19 cellular contexts compared by ENCODE assay signal in the genomic region with DNA sequence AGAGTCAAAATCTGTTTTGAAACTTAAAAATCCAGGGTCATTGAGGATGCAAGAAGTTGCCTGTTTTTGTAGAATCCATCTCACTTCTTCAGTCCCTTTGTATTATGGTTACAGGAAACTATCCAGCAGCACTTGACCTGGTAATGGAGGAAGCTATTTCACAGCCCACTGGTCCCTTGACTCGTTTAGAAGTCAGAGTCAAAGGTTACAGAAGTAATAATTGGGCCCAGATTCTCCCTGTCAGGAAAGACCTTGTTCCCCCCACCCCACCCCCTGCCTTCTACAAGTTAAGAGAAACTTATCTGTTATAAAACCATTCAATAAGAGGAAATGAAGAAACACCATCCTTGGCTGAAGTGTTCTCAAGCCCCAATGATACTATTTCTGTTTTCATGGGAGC.
A peak's percentile ranks its signal among the peaks of the same experiment; 100 is the strongest.
DNase-seq lines count a peak whose midpoint lies in the region; ATAC-seq, FAIRE-seq and TF ChIP-seq lines count a peak whose summit lies in the region.
"Had no signal": no experiment of that assay in that cellular context is flagged by ENCODE, and none has a peak within 500 bp of the region (broad histone marks: within the 10 kb centered on the region; RNA-seq: fewer than 3 reads in every experiment).

No MANE protein-coding gene starts in this region.

- H3K9me3 ChIP-seq in BLaER1 treated with 17β-estradiol and CSF1 and Interleukin-3, amounts not matched to agents 10 nM and 100 nM (replicated peaks in 1 of 11) = peaks cover 0 to 14% (median 6%) of the 10 kb centered on the region in 11 experiments; a peak in 8 of 22 replicates
- H3K9me3 ChIP-seq in muscle layer of duodenum (ENCODE audit: control insufficient read depth in 1 of 2, low read length in 2 of 2) (no peaks in the 10 kb centered on the region), right cardiac atrium (ENCODE audit: control insufficient read depth, low read length) (no peaks in the 10 kb centered on the region)
- H3K9me3 ChIP-seq: spleen, transverse colon had no signal

- FAIRE-seq in GM19239 (lab: Jason Lieb, UNC) = peak; percentile 52
- FAIRE-seq: keratinocyte had no signal

- H3K4me3 ChIP-seq in BLaER1 treated with 17β-estradiol and CSF1 and Interleukin-3, amounts not matched to agents 10 nM and 100 nM = no peak overlapping the region
- H3K4me3 ChIP-seq in muscle layer of duodenum (ENCODE audit: low read depth in 1 of 2, low read length in 2 of 2) = no peak overlapping the region
- no peak overlapping the region for H3K4me3 ChIP-seq in right cardiac atrium (ENCODE audit: low read length)
- H3K4me3 ChIP-seq in H7 (ENCODE audit: insufficient read depth, low read depth, low read length) = no peak overlapping the region
- H3K4me3 ChIP-seq: lung, PC-9, spleen, transverse colon had no signal

- H3K4me2 ChIP-seq in BLaER1 treated with 17β-estradiol and CSF1 and Interleukin-3, amounts not matched to agents 10 nM and 100 nM = peak overlapping the region; percentile 63 to 78 (median 67)
- H3K4me2 ChIP-seq: PC-9 had no signal

- no peak overlapping the region for H3K9ac ChIP-seq in BLaER1 treated with 17β-estradiol and CSF1 and Interleukin-3, amounts not matched to agents 10 nM and 100 nM

- H3K36me3 ChIP-seq in BLaER1 treated with 17β-estradiol and CSF1 and Interleukin-3, amounts not matched to agents 10 nM and 100 nM = peaks cover 0 to 16% (median 12%) of the 10 kb centered on the region in 11 experiments; a peak in 14 of 22 replicates
- H3K36me3 ChIP-seq in muscle layer of duodenum (ENCODE audit: control insufficient read depth in 1 of 2, insufficient read depth in 2 of 2, low read length in 2 of 2) = no peaks in the 10 kb centered on the region
- no peaks in the 10 kb centered on the region for H3K36me3 ChIP-seq in H7 (replicated peaks; ENCODE audit: control insufficient read depth, insufficient read depth, low read length)
- H3K36me3 ChIP-seq: transverse colon had no signal

- no peak for ATAC-seq in right cardiac atrium
- ATAC-seq: esophagus mucosa, T-helper 17 cell had no signal

- H3K27me3 ChIP-seq in BLaER1 treated with 17β-estradiol and CSF1 and Interleukin-3, amounts not matched to agents 10 nM and 100 nM = no peaks in the 10 kb centered on the region
- H3K27me3 ChIP-seq in muscle layer of duodenum (ENCODE audit: low read depth, low read length) = no peaks in the 10 kb centered on the region
- no peaks in the 10 kb centered on the region for H3K27me3 ChIP-seq in right cardiac atrium (ENCODE audit: control insufficient read depth, insufficient read depth)
- H3K27me3 ChIP-seq in H7 (ENCODE audit: control insufficient read depth, insufficient read depth, low read length) = no peaks in the 10 kb centered on the region
- H3K27me3 ChIP-seq: spleen, transverse colon had no signal

- DNase-seq in GM19239 (ENCODE audit: insufficient read length, low spot score) = no peak
- DNase-seq in NCI-H82 (lab: John Stamatoyannopoulos, UW) = no peak
- DNase-seq in right cardiac atrium = no peak
- DNase-seq in H7 = no peak
- DNase-seq: activated CD4-positive, alpha-beta T cell treated with anti-CD3 and anti-CD28 coated beads, Interleukin-2, amount 10 ng/mL, durations not matched to agents 7 days and 5 days; DMS79 treated with DMSO at 0.1 percent for 48 hours; effector memory CD4-positive, alpha-beta T cell; NCI-H510A treated with DMSO at 0.1 percent for 48 hours; PC-9; spleen; stimulated activated CD4-positive, alpha-beta T cell treated with anti-CD3 and anti-CD28 coated beads, Interleukin-4, amount 100 ng/mL, for 24 hours; T-helper 17 cell; transverse colon had no signal

- no peaks in the 10 kb centered on the region for H4K20me1 ChIP-seq in BLaER1 treated with 17β-estradiol and CSF1 and Interleukin-3, amounts not matched to agents 10 nM and 100 nM

- 0 out of 22 replicates have a peak overlapping the region, but pooled peaks of 1 of the 11 experiments have one; percentile 49 for H3K27ac ChIP-seq in BLaER1 treated with 17β-estradiol and CSF1 and Interleukin-3, amounts not matched to agents 10 nM and 100 nM
- H3K27ac ChIP-seq in muscle layer of duodenum (ENCODE audit: low read length) = peak overlapping the region; percentile 24
- no peak overlapping the region for H3K27ac ChIP-seq in right cardiac atrium (ENCODE audit: low read length)
- H3K27ac ChIP-seq: PC-9 had no signal

- H3K4me1 ChIP-seq in BLaER1 treated with 17β-estradiol and CSF1 and Interleukin-3, amounts not matched to agents 10 nM and 100 nM = peaks cover 46 to 67% (median 56%) of the 10 kb centered on the region in 10 experiments
- H3K4me1 ChIP-seq in muscle layer of duodenum (ENCODE audit: control insufficient read depth in 1 of 2, insufficient read depth in 2 of 2, low read length in 2 of 2) = peaks cover 18 to 42% of the 10 kb centered on the region in 2 donors
- peaks cover 3% of the 10 kb centered on the region for H3K4me1 ChIP-seq in right cardiac atrium (ENCODE audit: control insufficient read depth, insufficient read depth, low read length)

- WGBS in right cardiac atrium = 12% methylated on average over 1 of the region's 1 CpG

- intact Hi-C loops in right cardiac atrium (cut with DNase I) = loop anchor here in 1 of 4 donors (10.0 kb wide), 1 partner anchor 58 kb away; no protein-coding TSS in a partner anchor

TF ChIP-seq in PFSK-1, 5 proteins besides CTCF, POLR2A, EP300 and RAD21:
- TF ChIP-seq, protein P1, sequence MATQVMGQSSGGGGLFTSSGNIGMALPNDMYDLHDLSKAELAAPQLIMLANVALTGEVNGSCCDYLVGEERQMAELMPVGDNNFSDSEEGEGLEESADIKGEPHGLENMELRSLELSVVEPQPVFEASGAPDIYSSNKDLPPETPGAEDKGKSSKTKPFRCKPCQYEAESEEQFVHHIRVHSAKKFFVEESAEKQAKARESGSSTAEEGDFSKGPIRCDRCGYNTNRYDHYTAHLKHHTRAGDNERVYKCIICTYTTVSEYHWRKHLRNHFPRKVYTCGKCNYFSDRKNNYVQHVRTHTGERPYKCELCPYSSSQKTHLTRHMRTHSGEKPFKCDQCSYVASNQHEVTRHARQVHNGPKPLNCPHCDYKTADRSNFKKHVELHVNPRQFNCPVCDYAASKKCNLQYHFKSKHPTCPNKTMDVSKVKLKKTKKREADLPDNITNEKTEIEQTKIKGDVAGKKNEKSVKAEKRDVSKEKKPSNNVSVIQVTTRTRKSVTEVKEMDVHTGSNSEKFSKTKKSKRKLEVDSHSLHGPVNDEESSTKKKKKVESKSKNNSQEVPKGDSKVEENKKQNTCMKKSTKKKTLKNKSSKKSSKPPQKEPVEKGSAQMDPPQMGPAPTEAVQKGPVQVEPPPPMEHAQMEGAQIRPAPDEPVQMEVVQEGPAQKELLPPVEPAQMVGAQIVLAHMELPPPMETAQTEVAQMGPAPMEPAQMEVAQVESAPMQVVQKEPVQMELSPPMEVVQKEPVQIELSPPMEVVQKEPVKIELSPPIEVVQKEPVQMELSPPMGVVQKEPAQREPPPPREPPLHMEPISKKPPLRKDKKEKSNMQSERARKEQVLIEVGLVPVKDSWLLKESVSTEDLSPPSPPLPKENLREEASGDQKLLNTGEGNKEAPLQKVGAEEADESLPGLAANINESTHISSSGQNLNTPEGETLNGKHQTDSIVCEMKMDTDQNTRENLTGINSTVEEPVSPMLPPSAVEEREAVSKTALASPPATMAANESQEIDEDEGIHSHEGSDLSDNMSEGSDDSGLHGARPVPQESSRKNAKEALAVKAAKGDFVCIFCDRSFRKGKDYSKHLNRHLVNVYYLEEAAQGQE (IDR thresholded peaks at IDR 0.05; ENCODE audit: insufficient read depth in 1 of 2, low read depth in 2 of 2, low read length in 2 of 2) = peak in 1 of 2 experiments; percentile 53; a peak in 1 of 4 replicates
- peak; percentile 31; the same call in 1 of the 2 replicates for TF ChIP-seq POLR2AphosphoS5 (IDR thresholded peaks at IDR 0.05; ENCODE audit: low read depth, low read length)
- TF ChIP-seq SIN3A (IDR thresholded peaks at IDR 0.05; ENCODE audit: borderline replicate concordance, insufficient read depth, low read length) = no peak
- TF ChIP-seq TAF1 (IDR thresholded peaks at IDR 0.05; ENCODE audit: borderline replicate concordance, insufficient read depth, low read length) = no peak
- no peak for TF ChIP-seq FOXP2 (optimal IDR thresholded peaks at IDR 0.05; ENCODE audit: borderline replicate concordance, extremely low read depth, extremely low read length, insufficient read depth)
